ENCODE assay signal across 10 cellular contexts in genomic region chr11:11510939-11511338, GRCh38.
DNase-seq lines count a peak whose midpoint lies in the region; ATAC-seq and TF ChIP-seq lines count a peak whose summit lies in the region.
"Had no signal": no experiment of that assay in that cellular context is flagged by ENCODE, and none has a peak within 500 bp of the region (broad histone marks: within the 10 kb centered on the region; RNA-seq: fewer than 3 reads in every experiment).

No MANE protein-coding gene starts in this region.

- no peaks in the 10 kb centered on the region for H3F3A ChIP-seq in GM23338 (replicated peaks; ENCODE audit: low read depth)

- H3K36me3 Mint-ChIP-seq in GM23338 (ENCODE audit: low read depth): no peaks in the 10 kb centered on the region
- H3K36me3 Mint-ChIP-seq in activated T-helper 2 cell treated with anti-CD3 and anti-CD28 coated beads, Interferon-gamma antibody, Interleukin-2, Interleukin-4, amounts not matched to agents 10 μg/mL and 5 μg/mL and 100 μg/mL, durations not matched to agents 14 hours and 24 hours and 36 hours (ENCODE audit: low read depth): no peaks in the 10 kb centered on the region

- TF ChIP-seq CTCF in GM23338 (conservative IDR thresholded peaks at IDR 0.05; ENCODE audit: low read depth in 2 of 2): no peak
- TF ChIP-seq CTCF in epithelial cell of esophagus (IDR thresholded peaks at IDR 0.05; ENCODE audit: insufficient read depth, low read depth, low read length, missing control alignments): no peak

- no peaks in the 10 kb centered on the region for H3K36me3 ChIP-seq in GM23338 (ENCODE audit: insufficient read depth)
- H3K36me3 ChIP-seq: colonic mucosa had no signal

- H3K4me3 ChIP-seq in GM23338 (no peak overlapping the region), epithelial cell of esophagus (ENCODE audit: low read length) (no peak overlapping the region)
- H3K4me3 ChIP-seq: colonic mucosa had no signal

- H3K4me1 ChIP-seq in GM23338 (ENCODE audit: insufficient read depth): peaks cover 9% of the 10 kb centered on the region; the same call in 1 of the 2 replicates
- H3K4me1 ChIP-seq: colonic mucosa had no signal

- no peaks in the 10 kb centered on the region for H3K27me3 Mint-ChIP-seq in GM23338 (ENCODE audit: insufficient read depth, low read depth, poor library complexity)
- H3K27me3 Mint-ChIP-seq in activated T-helper 2 cell treated with anti-CD3 and anti-CD28 coated beads, Interferon-gamma antibody, Interleukin-2, Interleukin-4, amounts not matched to agents 10 μg/mL and 5 μg/mL and 100 μg/mL, durations not matched to agents 14 hours and 24 hours and 36 hours (ENCODE audit: low read depth): peaks cover 4% of the 10 kb centered on the region

- no peaks in the 10 kb centered on the region; the same call in 1 of the 2 replicates for H3K79me2 ChIP-seq in GM23338 (replicated peaks; ENCODE audit: insufficient read depth)

- H3K4me3 Mint-ChIP-seq in GM23338: no peak overlapping the region
- H3K4me3 Mint-ChIP-seq in activated T-helper 2 cell treated with anti-CD3 and anti-CD28 coated beads, Interferon-gamma antibody, Interleukin-2, Interleukin-4, amounts not matched to agents 10 μg/mL and 5 μg/mL and 100 μg/mL, durations not matched to agents 14 hours and 24 hours and 36 hours (ENCODE audit: low read depth): no peak overlapping the region

- intact Hi-C loops in activated T-helper 2 cell treated with anti-CD3 and anti-CD28 coated beads, Interferon-gamma antibody, Interleukin-2, Interleukin-4, amounts not matched to agents 10 μg/mL and 5 μg/mL and 100 μg/mL, durations not matched to agents 14 hours and 24 hours and 36 hours (cut with micrococcal nuclease): no loop called here

- no peaks in the 10 kb centered on the region for H3K27me3 ChIP-seq in GM23338 (ENCODE audit: insufficient read depth)
- H3K27me3 ChIP-seq: colonic mucosa had no signal

- peak; percentile 5 for DNase-seq in GM23338 (ENCODE audit: low spot score)
- peak; percentile 97 for DNase-seq in NCI-H345 (lab: John Stamatoyannopoulos, UW)
- DNase-seq in epithelial cell of esophagus (ENCODE audit: low read depth): peak; percentile 59
- DNase-seq in nucleus accumbens (lab: John Stamatoyannopoulos, UW): peak in 50 of 56 donors; percentile 9 to 76 (median 46)
- DNase-seq in dedifferentiated amniotic fluid mesenchymal stem cell (ENCODE audit: extremely low spot score): no peak
- DNase-seq in activated T-helper 2 cell treated with anti-CD3 and anti-CD28 coated beads, Interferon-gamma antibody, Interleukin-2, Interleukin-4, amounts not matched to agents 10 μg/mL and 5 μg/mL and 100 μg/mL, durations not matched to agents 14 hours and 24 hours and 36 hours (ENCODE audit: low spot score): no peak
- DNase-seq: activated CD4-positive, alpha-beta T cell treated with anti-CD3 and anti-CD28 coated beads, Interleukin-2, amount 50 U/mL, for 4 hours; colonic mucosa had no signal

- peaks cover 39% of the 10 kb centered on the region; the same call in 2 of the 3 replicates for H3K4me1 Mint-ChIP-seq in GM23338
- H3K4me1 Mint-ChIP-seq in activated T-helper 2 cell treated with anti-CD3 and anti-CD28 coated beads, Interferon-gamma antibody, Interleukin-2, Interleukin-4, amounts not matched to agents 10 μg/mL and 5 μg/mL and 100 μg/mL, durations not matched to agents 14 hours and 24 hours and 36 hours (ENCODE audit: low read depth): no peaks in the 10 kb centered on the region

- no peak overlapping the region for H3K4me2 ChIP-seq in GM23338

- no peak overlapping the region for H2AFZ ChIP-seq in GM23338

- H3K9me3 Mint-ChIP-seq in GM23338: no peaks in the 10 kb centered on the region
- no peaks in the 10 kb centered on the region for H3K9me3 Mint-ChIP-seq in activated T-helper 2 cell treated with anti-CD3 and anti-CD28 coated beads, Interferon-gamma antibody, Interleukin-2, Interleukin-4, amounts not matched to agents 10 μg/mL and 5 μg/mL and 100 μg/mL, durations not matched to agents 14 hours and 24 hours and 36 hours

- ATAC-seq in GM23338 (peak; percentile 45), HG02610 (IDR thresholded peaks at IDR 0.05; ENCODE audit: unreplicated experiment) (no peak), GM18873 (IDR thresholded peaks at IDR 0.05; ENCODE audit: low FRiP score, unreplicated experiment) (no peak)

- no peak overlapping the region for H3K27ac Mint-ChIP-seq in GM23338
- H3K27ac Mint-ChIP-seq in activated T-helper 2 cell treated with anti-CD3 and anti-CD28 coated beads, Interferon-gamma antibody, Interleukin-2, Interleukin-4, amounts not matched to agents 10 μg/mL and 5 μg/mL and 100 μg/mL, durations not matched to agents 14 hours and 24 hours and 36 hours: no peak overlapping the region

- no peaks in the 10 kb centered on the region for H3K9me2 ChIP-seq in GM23338 (ENCODE audit: insufficient read depth)

- no peak overlapping the region for H3K27ac ChIP-seq in GM23338 (ENCODE audit: low read depth)
- H3K27ac ChIP-seq: colonic mucosa had no signal

- H4K20me1 ChIP-seq in GM23338 (replicated peaks; ENCODE audit: insufficient read depth): no peaks in the 10 kb centered on the region

TF ChIP-seq in GM23338, 12 proteins besides CTCF, POLR2A, EP300 and RAD21 (continues in another document):
- TF ChIP-seq ZNF114 (CRISPR knock-in tag; IDR thresholded peaks at IDR 0.05) (no peak), STAT1 (IDR thresholded peaks at IDR 0.05; ENCODE audit: unreplicated experiment) (no peak), JUNB (IDR thresholded peaks at IDR 0.05; ENCODE audit: unreplicated experiment) (no peak), POLR2AphosphoS5 (IDR thresholded peaks at IDR 0.05; ENCODE audit: low read depth) (no peak), CREB1 (CRISPR knock-in tag; IDR thresholded peaks at IDR 0.05; ENCODE audit: low read depth) (no peak)
- TF ChIP-seq, protein P1, sequence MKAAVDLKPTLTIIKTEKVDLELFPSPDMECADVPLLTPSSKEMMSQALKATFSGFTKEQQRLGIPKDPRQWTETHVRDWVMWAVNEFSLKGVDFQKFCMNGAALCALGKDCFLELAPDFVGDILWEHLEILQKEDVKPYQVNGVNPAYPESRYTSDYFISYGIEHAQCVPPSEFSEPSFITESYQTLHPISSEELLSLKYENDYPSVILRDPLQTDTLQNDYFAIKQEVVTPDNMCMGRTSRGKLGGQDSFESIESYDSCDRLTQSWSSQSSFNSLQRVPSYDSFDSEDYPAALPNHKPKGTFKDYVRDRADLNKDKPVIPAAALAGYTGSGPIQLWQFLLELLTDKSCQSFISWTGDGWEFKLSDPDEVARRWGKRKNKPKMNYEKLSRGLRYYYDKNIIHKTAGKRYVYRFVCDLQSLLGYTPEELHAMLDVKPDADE (IDR thresholded peaks at IDR 0.05): no peak
- TF ChIP-seq, protein P2, sequence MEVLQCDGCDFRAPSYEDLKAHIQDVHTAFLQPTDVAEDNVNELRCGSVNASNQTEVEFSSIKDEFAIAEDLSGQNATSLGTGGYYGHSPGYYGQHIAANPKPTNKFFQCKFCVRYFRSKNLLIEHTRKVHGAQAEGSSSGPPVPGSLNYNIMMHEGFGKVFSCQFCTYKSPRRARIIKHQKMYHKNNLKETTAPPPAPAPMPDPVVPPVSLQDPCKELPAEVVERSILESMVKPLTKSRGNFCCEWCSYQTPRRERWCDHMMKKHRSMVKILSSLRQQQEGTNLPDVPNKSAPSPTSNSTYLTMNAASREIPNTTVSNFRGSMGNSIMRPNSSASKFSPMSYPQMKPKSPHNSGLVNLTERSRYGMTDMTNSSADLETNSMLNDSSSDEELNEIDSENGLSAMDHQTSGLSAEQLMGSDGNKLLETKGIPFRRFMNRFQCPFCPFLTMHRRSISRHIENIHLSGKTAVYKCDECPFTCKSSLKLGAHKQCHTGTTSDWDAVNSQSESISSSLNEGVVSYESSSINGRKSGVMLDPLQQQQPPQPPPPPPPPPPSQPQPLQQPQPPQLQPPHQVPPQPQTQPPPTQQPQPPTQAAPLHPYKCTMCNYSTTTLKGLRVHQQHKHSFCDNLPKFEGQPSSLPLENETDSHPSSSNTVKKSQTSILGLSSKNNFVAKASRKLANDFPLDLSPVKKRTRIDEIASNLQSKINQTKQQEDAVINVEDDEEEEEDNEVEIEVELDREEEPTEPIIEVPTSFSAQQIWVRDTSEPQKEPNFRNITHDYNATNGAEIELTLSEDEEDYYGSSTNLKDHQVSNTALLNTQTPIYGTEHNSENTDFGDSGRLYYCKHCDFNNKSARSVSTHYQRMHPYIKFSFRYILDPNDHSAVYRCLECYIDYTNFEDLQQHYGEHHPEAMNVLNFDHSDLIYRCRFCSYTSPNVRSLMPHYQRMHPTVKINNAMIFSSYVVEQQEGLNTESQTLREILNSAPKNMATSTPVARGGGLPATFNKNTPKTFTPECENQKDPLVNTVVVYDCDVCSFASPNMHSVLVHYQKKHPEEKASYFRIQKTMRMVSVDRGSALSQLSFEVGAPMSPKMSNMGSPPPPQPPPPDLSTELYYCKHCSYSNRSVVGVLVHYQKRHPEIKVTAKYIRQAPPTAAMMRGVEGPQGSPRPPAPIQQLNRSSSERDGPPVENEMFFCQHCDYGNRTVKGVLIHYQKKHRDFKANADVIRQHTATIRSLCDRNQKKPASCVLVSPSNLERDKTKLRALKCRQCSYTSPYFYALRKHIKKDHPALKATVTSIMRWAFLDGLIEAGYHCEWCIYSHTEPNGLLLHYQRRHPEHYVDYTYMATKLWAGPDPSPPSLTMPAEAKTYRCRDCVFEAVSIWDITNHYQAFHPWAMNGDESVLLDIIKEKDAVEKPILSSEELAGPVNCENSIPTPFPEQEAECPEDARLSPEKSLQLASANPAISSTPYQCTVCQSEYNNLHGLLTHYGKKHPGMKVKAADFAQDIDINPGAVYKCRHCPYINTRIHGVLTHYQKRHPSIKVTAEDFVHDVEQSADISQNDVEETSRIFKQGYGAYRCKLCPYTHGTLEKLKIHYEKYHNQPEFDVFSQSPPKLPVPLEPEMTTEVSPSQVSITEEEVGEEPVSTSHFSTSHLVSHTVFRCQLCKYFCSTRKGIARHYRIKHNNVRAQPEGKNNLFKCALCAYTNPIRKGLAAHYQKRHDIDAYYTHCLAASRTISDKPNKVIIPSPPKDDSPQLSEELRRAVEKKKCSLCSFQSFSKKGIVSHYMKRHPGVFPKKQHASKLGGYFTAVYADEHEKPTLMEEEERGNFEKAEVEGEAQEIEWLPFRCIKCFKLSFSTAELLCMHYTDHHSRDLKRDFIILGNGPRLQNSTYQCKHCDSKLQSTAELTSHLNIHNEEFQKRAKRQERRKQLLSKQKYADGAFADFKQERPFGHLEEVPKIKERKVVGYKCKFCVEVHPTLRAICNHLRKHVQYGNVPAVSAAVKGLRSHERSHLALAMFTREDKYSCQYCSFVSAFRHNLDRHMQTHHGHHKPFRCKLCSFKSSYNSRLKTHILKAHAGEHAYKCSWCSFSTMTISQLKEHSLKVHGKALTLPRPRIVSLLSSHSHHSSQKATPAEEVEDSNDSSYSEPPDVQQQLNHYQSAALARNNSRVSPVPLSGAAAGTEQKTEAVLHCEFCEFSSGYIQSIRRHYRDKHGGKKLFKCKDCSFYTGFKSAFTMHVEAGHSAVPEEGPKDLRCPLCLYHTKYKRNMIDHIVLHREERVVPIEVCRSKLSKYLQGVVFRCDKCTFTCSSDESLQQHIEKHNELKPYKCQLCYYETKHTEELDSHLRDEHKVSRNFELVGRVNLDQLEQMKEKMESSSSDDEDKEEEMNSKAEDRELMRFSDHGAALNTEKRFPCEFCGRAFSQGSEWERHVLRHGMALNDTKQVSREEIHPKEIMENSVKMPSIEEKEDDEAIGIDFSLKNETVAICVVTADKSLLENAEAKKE (CRISPR knock-in tag; IDR thresholded peaks at IDR 0.05): no peak

Comparison
In these comparisons a context has a peak if more than half of its experiments do, and no peak if none do; other contexts are left out.
1. DNase-seq: peak in GM23338 (single experiment), NCI-H345 (single experiment), epithelial cell of esophagus (single experiment) and nucleus accumbens (50 of 56); none in dedifferentiated amniotic fluid mesenchymal stem cell (single experiment) and activated T-helper 2 cell treated with anti-CD3 and anti-CD28 coated beads, Interferon-gamma antibody, Interleukin-2, Interleukin-4, amounts not matched to agents 10 μg/mL and 5 μg/mL and 100 μg/mL, durations not matched to agents 14 hours and 24 hours and 36 hours (single experiment).